In the genomic region with DNA sequence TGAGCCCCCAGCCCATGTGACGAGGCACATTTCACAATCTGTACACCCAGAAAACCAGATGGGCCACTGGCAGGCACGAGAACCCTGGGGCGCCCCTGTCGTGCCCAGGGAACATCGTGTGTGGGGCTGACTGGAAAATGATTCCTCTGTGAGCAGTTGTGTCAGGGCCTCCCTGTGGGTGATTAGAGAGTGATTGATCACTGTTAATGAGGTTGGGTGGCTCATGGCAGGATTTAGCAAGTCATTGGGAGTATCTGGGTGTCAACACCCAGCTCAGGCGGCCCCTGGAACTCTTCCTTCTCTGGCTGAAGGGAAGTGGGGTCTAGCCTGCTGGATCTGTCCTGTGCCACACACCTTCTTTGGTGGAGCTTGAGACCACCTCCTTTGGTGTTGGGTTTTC, we compare ENCODE assay signal across 17 cellular contexts. TPM values are rescaled to one million over a fixed set of nuclear protein-coding genes. Genes with fewer than 3 reads are reported as not detected.
DNase-seq lines count a peak whose midpoint lies in the region; ATAC-seq and TF ChIP-seq lines count a peak whose summit lies in the region.
"Had no signal": no experiment of that assay in that cellular context is flagged by ENCODE, and none has a peak within 500 bp of the region (broad histone marks: within the 10 kb centered on the region; RNA-seq: fewer than 3 reads in every experiment).

No MANE protein-coding gene starts in this region.

- H4K8ac ChIP-seq in mesenchymal stem cell (ENCODE audit: low read length): no peak overlapping the region

- no peaks in the 10 kb centered on the region for H3K9me3 Mint-ChIP-seq in activated B cell treated with CpG ODN at 0.5 μM for 24 hours
- H3K9me3 Mint-ChIP-seq: CD4-positive, alpha-beta T cell; H9; IgD-negative memory B cell had no signal

- H3K9me2 ChIP-seq in Loucy (replicated peaks; ENCODE audit: low read depth, low read length): no peaks in the 10 kb centered on the region

- no peak overlapping the region for H3K14ac ChIP-seq in mesenchymal stem cell (ENCODE audit: low read length in 2 of 2)

- H2AK5ac ChIP-seq in mesenchymal stem cell (ENCODE audit: low read length, severe bottlenecking): no peak overlapping the region

- H3K4me2 ChIP-seq in Loucy (ENCODE audit: low read depth, low read length, poor library complexity, severe bottlenecking) (peak overlapping the region; percentile 9), mesenchymal stem cell (ENCODE audit: low read length, poor library complexity, severe bottlenecking) (no peak overlapping the region)

- no peak overlapping the region for H2BK5ac ChIP-seq in mesenchymal stem cell (ENCODE audit: low read depth, low read length, poor library complexity, severe bottlenecking)

- peaks cover 7% of the 10 kb centered on the region; the same call in 1 of the 2 replicates for H3F3A ChIP-seq in Loucy (ENCODE audit: low read depth)

- H2AFZ ChIP-seq in Loucy (ENCODE audit: low read length) (no peak overlapping the region; the same call in 1 of the 2 replicates), mesenchymal stem cell (ENCODE audit: low read depth, low read length) (no peak overlapping the region)

- peaks cover 25% of the 10 kb centered on the region for H3K27me3 Mint-ChIP-seq in activated B cell treated with CpG ODN at 0.5 μM for 24 hours

- H3K4me1 Mint-ChIP-seq in activated B cell treated with CpG ODN at 0.5 μM for 24 hours: peaks cover 29% of the 10 kb centered on the region

- WGBS in esophagus, 2 donors: 60 to 64% methylated on average over 6 of the region's 6 CpGs
- 93% methylated on average over 6 of the region's 6 CpGs for WGBS in mesenchymal stem cell

- peak overlapping the region; percentile 68 for H2BK15ac ChIP-seq in mesenchymal stem cell (ENCODE audit: low read depth, poor library complexity, severe bottlenecking)

- CTCF ChIA-PET in activated B cell treated with CpG ODN at 0.5 μM for 24 hours (lab: Charles Lee): interaction anchor here (0.9 kb wide), 1 partner anchor 66 kb away, joined by 3 read pairs; no protein-coding TSS in a partner anchor

- H3K27me3 ChIP-seq in Loucy (ENCODE audit: insufficient read depth, low read length, poor library complexity, severe bottlenecking) (no peaks in the 10 kb centered on the region), esophagus (ENCODE audit: control insufficient read depth in 1 of 2, insufficient read depth in 2 of 2, low read length in 2 of 2) (no peaks in the 10 kb centered on the region), mesenchymal stem cell (ENCODE audit: control insufficient read depth in 1 of 2, insufficient read depth in 1 of 2, low read length in 2 of 2) (peaks cover 69 to 82% of the 10 kb centered on the region in 2 experiments)

- intact Hi-C loops in activated B cell treated with CpG ODN at 0.5 μM for 24 hours (cut with micrococcal nuclease): loop anchor here (5.0 kb wide), 3 partner anchors 67 to 138 kb away; partner anchors contain the start of gene IFNLR1

- POLR2A ChIA-PET in activated B cell treated with CpG ODN at 0.5 μM for 24 hours (lab: Charles Lee): no interaction called here

- ATAC-seq in activated B cell treated with CpG ODN at 0.5 μM for 24 hours (ENCODE audit: low read depth) (no peak), HG02885 (IDR thresholded peaks at IDR 0.05; ENCODE audit: poor library complexity, unreplicated experiment) (no peak), GM19324 (IDR thresholded peaks at IDR 0.05; ENCODE audit: low FRiP score, unreplicated experiment) (no peak), HG03175 (IDR thresholded peaks at IDR 0.05; ENCODE audit: unreplicated experiment) (no peak)

- H2BK120ac ChIP-seq in mesenchymal stem cell (ENCODE audit: low read depth, low read length): no peak overlapping the region

- peaks cover 51% of the 10 kb centered on the region for H3K4me1 ChIP-seq in Loucy (ENCODE audit: insufficient read depth, low read length, poor library complexity, severe bottlenecking)
- H3K4me1 ChIP-seq in esophagus (ENCODE audit: control insufficient read depth in 2 of 2, insufficient read depth in 2 of 2, low read length in 1 of 2): peaks cover 0 to 8% of the 10 kb centered on the region in 2 donors
- H3K4me1 ChIP-seq in mesenchymal stem cell (ENCODE audit: control insufficient read depth, insufficient read depth, low read depth, low read length): peaks cover 17% of the 10 kb centered on the region
- H3K4me1 ChIP-seq: Caco-2 had no signal

- H4K20me1 ChIP-seq in Loucy (ENCODE audit: insufficient read depth, low read length, poor library complexity, severe bottlenecking): no peaks in the 10 kb centered on the region

- H3K27ac ChIP-seq in esophagus (ENCODE audit: low read depth in 2 of 2, low read length in 1 of 2) (peak overlapping the region; percentile 66 to 87), mesenchymal stem cell (ENCODE audit: low read length, poor library complexity, severe bottlenecking) (no peak overlapping the region)
- H3K27ac ChIP-seq: C4-2B had no signal

- H3K9ac ChIP-seq in Loucy (ENCODE audit: low read depth, low read length, poor library complexity, severe bottlenecking) (no peak overlapping the region), mesenchymal stem cell (ENCODE audit: low read length) (no peak overlapping the region)

- peak overlapping the region in 1 of 2 experiments; percentile 24 for H2BK12ac ChIP-seq in mesenchymal stem cell (ENCODE audit: low read length in 2 of 2)

- H4K91ac ChIP-seq in mesenchymal stem cell (ENCODE audit: low read length): no peak overlapping the region

- no peaks in the 10 kb centered on the region for H3K79me1 ChIP-seq in mesenchymal stem cell (replicated peaks; ENCODE audit: low read length, poor library complexity, severe bottlenecking)

- H3K4me3 ChIP-seq in Loucy (ENCODE audit: low read length, poor library complexity, severe bottlenecking): no peak overlapping the region
- peak overlapping the region in 1 of 2 donors; percentile 10 for H3K4me3 ChIP-seq in esophagus (ENCODE audit: low read depth in 1 of 2, low read length in 2 of 2)
- no peak overlapping the region for H3K4me3 ChIP-seq in mesenchymal stem cell (ENCODE audit: insufficient read depth in 1 of 2, low read depth in 1 of 2, low read length in 2 of 2)

- H3K4me3 Mint-ChIP-seq in activated B cell treated with CpG ODN at 0.5 μM for 24 hours: no peak overlapping the region
- H3K4me3 Mint-ChIP-seq: CD4-positive, alpha-beta T cell; H9; IgD-negative memory B cell had no signal

- H3K27ac Mint-ChIP-seq in activated B cell treated with CpG ODN at 0.5 μM for 24 hours: peak overlapping the region; percentile 37
- H3K27ac Mint-ChIP-seq: CD4-positive, alpha-beta T cell; H9; IgD-negative memory B cell had no signal

- no peaks in the 10 kb centered on the region for H3K36me3 Mint-ChIP-seq in activated B cell treated with CpG ODN at 0.5 μM for 24 hours (ENCODE audit: low read depth)
- H3K36me3 Mint-ChIP-seq: IgD-negative memory B cell had no signal

- no peak overlapping the region for H3K23ac ChIP-seq in mesenchymal stem cell (ENCODE audit: low read length in 2 of 2)

- TF ChIP-seq CTCF in Loucy (conservative IDR thresholded peaks at IDR 0.05; ENCODE audit: low read length) (no peak), activated B cell treated with CpG ODN at 0.5 μM for 24 hours (IDR thresholded peaks at IDR 0.05) (no peak)

- no peak overlapping the region for H3K4ac ChIP-seq in mesenchymal stem cell (ENCODE audit: low read depth in 1 of 2, low read length in 2 of 2)

- DNase-seq in activated B cell treated with CpG ODN at 0.5 μM for 24 hours (no peak), mesenchymal stem cell (no peak), iPS-NIHi7 (ENCODE audit: extremely low spot score) (no peak)
- DNase-seq: AML-193; Caco-2; CD4-positive, alpha-beta T cell; GOT3; H9; KG1 had no signal

- H3K18ac ChIP-seq in mesenchymal stem cell (ENCODE audit: low read depth in 1 of 2, low read length in 2 of 2): no peak overlapping the region

- no peaks in the 10 kb centered on the region for H3K36me3 ChIP-seq in Loucy (ENCODE audit: insufficient read depth, low read length)
- peaks cover 3 to 5% of the 10 kb centered on the region in 2 donors for H3K36me3 ChIP-seq in esophagus (ENCODE audit: control insufficient read depth in 2 of 2, insufficient read depth in 2 of 2, low read length in 1 of 2)
- no peaks in the 10 kb centered on the region for H3K36me3 ChIP-seq in mesenchymal stem cell (ENCODE audit: control insufficient read depth in 1 of 2, insufficient read depth in 2 of 2, low read depth in 1 of 2, low read length in 2 of 2)

- no peaks in the 10 kb centered on the region for H3K79me2 ChIP-seq in Loucy (ENCODE audit: insufficient read depth, low read length)

- no peaks in the 10 kb centered on the region for H3K9me3 ChIP-seq in Loucy (ENCODE audit: insufficient read depth, low read depth, low read length)
- H3K9me3 ChIP-seq in esophagus (ENCODE audit: control insufficient read depth in 2 of 2, insufficient read depth in 1 of 2, low read depth in 1 of 2, low read length in 1 of 2): no peaks in the 10 kb centered on the region
- no peaks in the 10 kb centered on the region for H3K9me3 ChIP-seq in mesenchymal stem cell (ENCODE audit: control insufficient read depth, low read length)
- H3K9me3 ChIP-seq: Caco-2 had no signal

RNA-seq across cellular contexts. Expression of gene GRHL3, which starts 5.7 kb away (rescaled TPM):
- total RNA-seq in activated B cell treated with CpG ODN at 0.5 μM for 24 hours: 0.64 and 0.78 TPM in 2 replicates
- polyA plus RNA-seq in esophagus: 100 to 1,000 TPM in 1 of 2 donors, 10 to 100 TPM in 1; 59.0 to 115 TPM
- 0.19 TPM for polyA plus RNA-seq in mesenchymal stem cell (2013, experiment 1 of 2)
- polyA plus RNA-seq in mesenchymal stem cell (2013, experiment 2 of 2): 0.21 TPM
- total RNA-seq: CD4-positive, alpha-beta T cell had no signal
- polyA plus RNA-seq: BJ, IgD-negative memory B cell had no signal
